24 cellular contexts compared by ENCODE assay signal in genomic region chr6:139833592-139833991, GRCh38.
"Had no signal": no experiment of that assay in that cellular context is flagged by ENCODE, and none has a peak within 500 bp of the region (broad histone marks: within the 10 kb centered on the region; RNA-seq: fewer than 3 reads in every experiment).

No MANE protein-coding gene starts in this region.

- H3K27me3 ChIP-seq: ascending aorta, body of pancreas, Peyer's patch had no signal

- H3K36me3 ChIP-seq: ascending aorta, Peyer's patch had no signal

- H3K4me1 Mint-ChIP-seq: activated naive CD8-positive, alpha-beta T cell treated with anti-CD3 and anti-CD28 coated beads, Interleukin-2, amount 50 U/mL, for 24 hours had no signal

- H3K27ac ChIP-seq: ascending aorta, body of pancreas, Peyer's patch, RWPE1 had no signal

- FAIRE-seq: bronchial epithelial cell had no signal

- H3K4me3 ChIP-seq: ascending aorta, body of pancreas, Peyer's patch had no signal

- H3K36me3 Mint-ChIP-seq: activated naive CD4-positive, alpha-beta T cell treated with anti-CD3 and anti-CD28 coated beads, Interleukin-2, amount 50 U/mL, for 72 hours had no signal

- H3K9me3 Mint-ChIP-seq: activated naive CD4-positive, alpha-beta T cell treated with anti-CD3 and anti-CD28 coated beads, Interleukin-2, amount 50 U/mL, for 72 hours; activated naive CD8-positive, alpha-beta T cell treated with anti-CD3 and anti-CD28 coated beads, Interleukin-2, amount 50 U/mL, for 24 hours; activated T-cell treated with anti-CD3 and anti-CD28 coated beads, Interleukin-2, amount 50 U/mL, for 4 hours; T-helper 1 cell treated with Interleukin-12 subunit alpha and Interleukin-12 subunit beta and Interleukin-4 antibody, amounts not matched to agents 30 μg/mL and 1 μg/mL, for 36 hours had no signal

- H3K27ac Mint-ChIP-seq: activated CD8-positive, alpha-beta T cell treated with anti-CD3 and anti-CD28 coated beads, Interleukin-2, amount 10 ng/mL, durations not matched to agents 7 days and 5 days; activated naive CD4-positive, alpha-beta T cell treated with anti-CD3 and anti-CD28 coated beads, Interleukin-2, amount 50 U/mL, for 72 hours; activated naive CD8-positive, alpha-beta T cell treated with anti-CD3 and anti-CD28 coated beads, Interleukin-2, amount 50 U/mL, for 24 hours; T-helper 1 cell treated with Interleukin-12 subunit alpha and Interleukin-12 subunit beta and Interleukin-4 antibody, amounts not matched to agents 30 μg/mL and 1 μg/mL, for 36 hours had no signal

- DNase-seq: activated CD4-positive, alpha-beta T cell treated with anti-CD3 and anti-CD28 coated beads for 4 hours; activated CD8-positive, alpha-beta T cell treated with anti-CD3 and anti-CD28 coated beads, Interleukin-2, amount 10 ng/mL, durations not matched to agents 7 days and 5 days; activated effector memory CD4-positive, alpha-beta T cell treated with anti-CD3 and anti-CD28 coated beads, Interleukin-2, amount 50 U/mL, for 16 hours; activated naive CD4-positive, alpha-beta T cell treated with Interleukin-2 at 50 U/mL for 16 hours; activated naive CD8-positive, alpha-beta T cell treated with anti-CD3 and anti-CD28 coated beads, Interleukin-2, amount 50 U/mL, for 24 hours; activated T-cell treated with anti-CD3 and anti-CD28 coated beads, Interleukin-2, amount 50 U/mL, for 4 hours; amniotic stem cell; body of pancreas; NCI-H1105 treated with DMSO at 0.1 percent for 48 hours; NCI-H1436 treated with DMSO at 0.1 percent for 48 hours; NCI-H187; NCI-H2081; NCI-H510A treated with DMSO at 0.1 percent for 48 hours; NCI-H69; NK-92 treated with Interleukin-12 subunit alpha and Interleukin-12 subunit beta, amount 100 ng/mL, for 24 hours; OCI-M1; Peyer's patch; SHP77 treated with DMSO at 0.1 percent for 48 hours had no signal

- H3K4me1 ChIP-seq: ascending aorta, body of pancreas, Peyer's patch had no signal

- H3K4me3 Mint-ChIP-seq: activated CD8-positive, alpha-beta T cell treated with anti-CD3 and anti-CD28 coated beads, Interleukin-2, amount 10 ng/mL, durations not matched to agents 7 days and 5 days; activated naive CD8-positive, alpha-beta T cell treated with anti-CD3 and anti-CD28 coated beads, Interleukin-2, amount 50 U/mL, for 24 hours; activated T-cell treated with anti-CD3 and anti-CD28 coated beads, Interleukin-2, amount 50 U/mL, for 4 hours; T-helper 1 cell treated with Interleukin-12 subunit alpha and Interleukin-12 subunit beta and Interleukin-4 antibody, amounts not matched to agents 30 μg/mL and 1 μg/mL, for 36 hours had no signal

- ATAC-seq: activated CD4-positive, CD25-positive, alpha-beta regulatory T cell treated with anti-CD3 and anti-CD28 coated beads, Interleukin-2, amount 50 U/mL, for 24 hours; activated CD8-positive, alpha-beta T cell treated with anti-CD3 and anti-CD28 coated beads, Interleukin-2, amount 10 ng/mL, durations not matched to agents 7 days and 5 days; activated naive CD4-positive, alpha-beta T cell treated with anti-CD3 and anti-CD28 coated beads, Interleukin-2, amount 50 U/mL, for 72 hours; activated naive CD8-positive, alpha-beta T cell treated with anti-CD3 and anti-CD28 coated beads, Interleukin-2, amount 50 U/mL, for 24 hours; activated T-cell treated with anti-CD3 and anti-CD28 coated beads, Interleukin-2, amount 50 U/mL, for 4 hours; body of pancreas had no signal

- H3K9me3 ChIP-seq: ascending aorta, body of pancreas, Peyer's patch had no signal
